ENCODE assay signal across 1 cellular context in the genomic region with DNA sequence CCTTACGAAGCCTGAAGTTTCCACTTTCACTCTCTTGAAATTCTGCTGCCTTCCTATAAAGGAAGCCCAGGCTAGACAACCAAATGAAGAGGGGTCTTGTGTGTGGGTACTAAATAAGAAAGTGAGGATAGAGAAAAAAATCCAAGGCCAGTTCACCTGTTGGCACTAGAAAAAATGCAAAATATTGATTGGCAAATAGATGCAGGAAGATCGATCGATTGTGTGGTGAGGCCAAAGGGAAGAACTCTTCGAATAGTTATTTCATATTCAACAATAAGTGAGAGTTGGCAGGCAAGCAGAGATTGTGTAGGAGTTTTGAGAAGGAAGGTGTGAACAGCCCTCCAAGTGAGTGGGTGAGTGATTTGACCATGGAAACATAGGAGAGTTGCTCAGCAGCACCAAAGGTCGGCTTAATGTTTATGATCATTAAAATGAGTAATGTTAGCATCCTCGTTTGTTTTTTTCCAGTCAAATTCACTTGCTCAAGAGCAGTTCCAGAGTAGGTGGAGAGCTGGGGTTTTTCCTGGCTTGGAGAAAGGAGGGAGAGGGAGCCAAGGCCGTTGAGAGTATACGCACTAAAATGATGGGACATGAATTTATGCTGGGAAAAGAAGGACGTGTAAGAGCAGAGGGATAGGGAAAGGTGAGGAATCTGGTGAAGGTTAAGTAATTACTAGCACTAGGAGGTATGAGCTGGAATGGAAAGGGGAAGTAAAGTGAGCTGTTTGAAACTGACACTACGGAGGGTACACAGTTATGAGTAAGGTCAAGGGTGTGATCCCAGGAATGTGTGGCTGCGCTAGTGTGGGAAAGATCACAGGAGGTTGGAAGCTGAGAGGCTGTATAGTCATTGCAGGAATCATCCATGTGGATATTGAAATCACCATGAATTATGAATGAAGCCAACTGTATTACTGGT.
TF ChIP-seq lines count a peak whose summit lies in the region.

No MANE protein-coding gene starts in this region.

TF ChIP-seq in WTC11, 78 proteins besides CTCF, POLR2A, EP300 and RAD21 (continued from another document):
- TF ChIP-seq, protein P1, sequence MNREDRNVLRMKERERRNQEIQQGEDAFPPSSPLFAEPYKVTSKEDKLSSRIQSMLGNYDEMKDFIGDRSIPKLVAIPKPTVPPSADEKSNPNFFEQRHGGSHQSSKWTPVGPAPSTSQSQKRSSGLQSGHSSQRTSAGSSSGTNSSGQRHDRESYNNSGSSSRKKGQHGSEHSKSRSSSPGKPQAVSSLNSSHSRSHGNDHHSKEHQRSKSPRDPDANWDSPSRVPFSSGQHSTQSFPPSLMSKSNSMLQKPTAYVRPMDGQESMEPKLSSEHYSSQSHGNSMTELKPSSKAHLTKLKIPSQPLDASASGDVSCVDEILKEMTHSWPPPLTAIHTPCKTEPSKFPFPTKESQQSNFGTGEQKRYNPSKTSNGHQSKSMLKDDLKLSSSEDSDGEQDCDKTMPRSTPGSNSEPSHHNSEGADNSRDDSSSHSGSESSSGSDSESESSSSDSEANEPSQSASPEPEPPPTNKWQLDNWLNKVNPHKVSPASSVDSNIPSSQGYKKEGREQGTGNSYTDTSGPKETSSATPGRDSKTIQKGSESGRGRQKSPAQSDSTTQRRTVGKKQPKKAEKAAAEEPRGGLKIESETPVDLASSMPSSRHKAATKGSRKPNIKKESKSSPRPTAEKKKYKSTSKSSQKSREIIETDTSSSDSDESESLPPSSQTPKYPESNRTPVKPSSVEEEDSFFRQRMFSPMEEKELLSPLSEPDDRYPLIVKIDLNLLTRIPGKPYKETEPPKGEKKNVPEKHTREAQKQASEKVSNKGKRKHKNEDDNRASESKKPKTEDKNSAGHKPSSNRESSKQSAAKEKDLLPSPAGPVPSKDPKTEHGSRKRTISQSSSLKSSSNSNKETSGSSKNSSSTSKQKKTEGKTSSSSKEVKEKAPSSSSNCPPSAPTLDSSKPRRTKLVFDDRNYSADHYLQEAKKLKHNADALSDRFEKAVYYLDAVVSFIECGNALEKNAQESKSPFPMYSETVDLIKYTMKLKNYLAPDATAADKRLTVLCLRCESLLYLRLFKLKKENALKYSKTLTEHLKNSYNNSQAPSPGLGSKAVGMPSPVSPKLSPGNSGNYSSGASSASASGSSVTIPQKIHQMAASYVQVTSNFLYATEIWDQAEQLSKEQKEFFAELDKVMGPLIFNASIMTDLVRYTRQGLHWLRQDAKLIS (CRISPR knock-in tag; IDR thresholded peaks at IDR 0.05; ENCODE audit: borderline replicate concordance): no peak
- TF ChIP-seq MXD4 (CRISPR knock-in tag; IDR thresholded peaks at IDR 0.05; ENCODE audit: borderline replicate concordance) (no peak), ZNF671 (CRISPR knock-in tag; IDR thresholded peaks at IDR 0.05) (no peak), RORB (CRISPR knock-in tag; IDR thresholded peaks at IDR 0.05) (no peak), TEAD1 (CRISPR knock-in tag; IDR thresholded peaks at IDR 0.05) (no peak), ATF1 (CRISPR knock-in tag; IDR thresholded peaks at IDR 0.05) (no peak), EMX1 (CRISPR knock-in tag; IDR thresholded peaks at IDR 0.05) (no peak), GRHL2 (CRISPR knock-in tag; IDR thresholded peaks at IDR 0.05; ENCODE audit: insufficient replicate concordance, severe bottlenecking) (no peak), ZNF138 (CRISPR knock-in tag; conservative IDR thresholded peaks at IDR 0.05) (no peak), ESRRA (CRISPR knock-in tag; IDR thresholded peaks at IDR 0.05; ENCODE audit: borderline replicate concordance) (no peak)
- TF ChIP-seq, protein P2, sequence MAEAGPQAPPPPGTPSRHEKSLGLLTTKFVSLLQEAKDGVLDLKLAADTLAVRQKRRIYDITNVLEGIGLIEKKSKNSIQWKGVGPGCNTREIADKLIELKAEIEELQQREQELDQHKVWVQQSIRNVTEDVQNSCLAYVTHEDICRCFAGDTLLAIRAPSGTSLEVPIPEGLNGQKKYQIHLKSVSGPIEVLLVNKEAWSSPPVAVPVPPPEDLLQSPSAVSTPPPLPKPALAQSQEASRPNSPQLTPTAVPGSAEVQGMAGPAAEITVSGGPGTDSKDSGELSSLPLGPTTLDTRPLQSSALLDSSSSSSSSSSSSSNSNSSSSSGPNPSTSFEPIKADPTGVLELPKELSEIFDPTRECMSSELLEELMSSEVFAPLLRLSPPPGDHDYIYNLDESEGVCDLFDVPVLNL (CRISPR knock-in tag; IDR thresholded peaks at IDR 0.05; ENCODE audit: borderline replicate concordance, low read depth): no peak
- TF ChIP-seq, protein P3, sequence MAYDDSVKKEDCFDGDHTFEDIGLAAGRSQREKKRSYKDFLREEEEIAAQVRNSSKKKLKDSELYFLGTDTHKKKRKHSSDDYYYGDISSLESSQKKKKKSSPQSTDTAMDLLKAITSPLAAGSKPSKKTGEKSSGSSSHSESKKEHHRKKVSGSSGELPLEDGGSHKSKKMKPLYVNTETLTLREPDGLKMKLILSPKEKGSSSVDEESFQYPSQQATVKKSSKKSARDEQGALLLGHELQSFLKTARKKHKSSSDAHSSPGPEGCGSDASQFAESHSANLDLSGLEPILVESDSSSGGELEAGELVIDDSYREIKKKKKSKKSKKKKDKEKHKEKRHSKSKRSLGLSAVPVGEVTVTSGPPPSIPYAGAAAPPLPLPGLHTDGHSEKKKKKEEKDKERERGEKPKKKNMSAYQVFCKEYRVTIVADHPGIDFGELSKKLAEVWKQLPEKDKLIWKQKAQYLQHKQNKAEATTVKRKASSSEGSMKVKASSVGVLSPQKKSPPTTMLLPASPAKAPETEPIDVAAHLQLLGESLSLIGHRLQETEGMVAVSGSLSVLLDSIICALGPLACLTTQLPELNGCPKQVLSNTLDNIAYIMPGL (CRISPR knock-in tag; IDR thresholded peaks at IDR 0.05): no peak
- TF ChIP-seq, protein P4, sequence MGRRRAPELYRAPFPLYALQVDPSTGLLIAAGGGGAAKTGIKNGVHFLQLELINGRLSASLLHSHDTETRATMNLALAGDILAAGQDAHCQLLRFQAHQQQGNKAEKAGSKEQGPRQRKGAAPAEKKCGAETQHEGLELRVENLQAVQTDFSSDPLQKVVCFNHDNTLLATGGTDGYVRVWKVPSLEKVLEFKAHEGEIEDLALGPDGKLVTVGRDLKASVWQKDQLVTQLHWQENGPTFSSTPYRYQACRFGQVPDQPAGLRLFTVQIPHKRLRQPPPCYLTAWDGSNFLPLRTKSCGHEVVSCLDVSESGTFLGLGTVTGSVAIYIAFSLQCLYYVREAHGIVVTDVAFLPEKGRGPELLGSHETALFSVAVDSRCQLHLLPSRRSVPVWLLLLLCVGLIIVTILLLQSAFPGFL (CRISPR knock-in tag; IDR thresholded peaks at IDR 0.05; ENCODE audit: borderline replicate concordance): no peak
- TF ChIP-seq, protein P5, sequence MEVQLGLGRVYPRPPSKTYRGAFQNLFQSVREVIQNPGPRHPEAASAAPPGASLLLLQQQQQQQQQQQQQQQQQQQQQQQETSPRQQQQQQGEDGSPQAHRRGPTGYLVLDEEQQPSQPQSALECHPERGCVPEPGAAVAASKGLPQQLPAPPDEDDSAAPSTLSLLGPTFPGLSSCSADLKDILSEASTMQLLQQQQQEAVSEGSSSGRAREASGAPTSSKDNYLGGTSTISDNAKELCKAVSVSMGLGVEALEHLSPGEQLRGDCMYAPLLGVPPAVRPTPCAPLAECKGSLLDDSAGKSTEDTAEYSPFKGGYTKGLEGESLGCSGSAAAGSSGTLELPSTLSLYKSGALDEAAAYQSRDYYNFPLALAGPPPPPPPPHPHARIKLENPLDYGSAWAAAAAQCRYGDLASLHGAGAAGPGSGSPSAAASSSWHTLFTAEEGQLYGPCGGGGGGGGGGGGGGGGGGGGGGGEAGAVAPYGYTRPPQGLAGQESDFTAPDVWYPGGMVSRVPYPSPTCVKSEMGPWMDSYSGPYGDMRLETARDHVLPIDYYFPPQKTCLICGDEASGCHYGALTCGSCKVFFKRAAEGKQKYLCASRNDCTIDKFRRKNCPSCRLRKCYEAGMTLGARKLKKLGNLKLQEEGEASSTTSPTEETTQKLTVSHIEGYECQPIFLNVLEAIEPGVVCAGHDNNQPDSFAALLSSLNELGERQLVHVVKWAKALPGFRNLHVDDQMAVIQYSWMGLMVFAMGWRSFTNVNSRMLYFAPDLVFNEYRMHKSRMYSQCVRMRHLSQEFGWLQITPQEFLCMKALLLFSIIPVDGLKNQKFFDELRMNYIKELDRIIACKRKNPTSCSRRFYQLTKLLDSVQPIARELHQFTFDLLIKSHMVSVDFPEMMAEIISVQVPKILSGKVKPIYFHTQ (CRISPR knock-in tag; IDR thresholded peaks at IDR 0.05): no peak
